In genomic region chr12:71439613-71440392, GRCh38 we compare ENCODE assay signal across 8 cellular contexts. TPM values are rescaled to one million over a fixed set of nuclear protein-coding genes. Genes with fewer than 3 reads are reported as not detected.
A peak's percentile ranks its signal among the peaks of the same experiment; 100 is the strongest.
DNase-seq lines count a peak whose midpoint lies in the region; ATAC-seq, FAIRE-seq and TF ChIP-seq lines count a peak whose summit lies in the region.

TSS of gene LGR5 (plus strand) at chr12:71439798. CDS start at chr12:71440081, 283 bp downstream.

- H3K4me1 ChIP-seq in H1 (replicated peaks in 1 of 4; ENCODE audit: control insufficient read depth in 3 of 4, insufficient read depth in 4 of 4, low read length in 3 of 4) (peaks cover 0 to 11% (median 4%) of the 10 kb centered on the region in 4 experiments; a peak in 6 of 7 replicates), thymus (ENCODE audit: control insufficient read depth, insufficient read depth, low read length) (no peaks in the 10 kb centered on the region)

- DNase-seq in DMS53 (lab: John Stamatoyannopoulos, UW) (peak; percentile 76), H1 (ENCODE audit: low read depth in 1 of 2, low spot score in 2 of 2) (peak in 1 of 2 experiments; percentile 73), medulla oblongata (ENCODE audit: extremely low spot score) (peak; percentile 83), RKO (ENCODE audit: low spot score) (no peak)

- TF ChIP-seq POLR2A in H1 (IDR thresholded peaks at IDR 0.05; ENCODE audit: control extremely low read depth in 1 of 2, low read depth in 2 of 2, low read length in 2 of 2) = no peak

- no peak within 1 kb of the TSS for H3K9ac ChIP-seq in H1 (replicated peaks in 1 of 4; ENCODE audit: extremely low read depth in 1 of 4, low read depth in 3 of 4, low read length in 3 of 4)

- peaks cover 0 to 2% of the 10 kb centered on the region in 2 experiments for H4K20me1 ChIP-seq in H1 (replicated peaks in 1 of 2; ENCODE audit: control insufficient read depth in 1 of 2, insufficient read depth in 2 of 2, low read length in 2 of 2)

- H3K9me3 ChIP-seq in H1 (ENCODE audit: insufficient read depth in 2 of 2, low read depth in 1 of 2, low read length in 1 of 2) (peaks cover 3 to 12% of the 10 kb centered on the region in 2 experiments; a peak in 2 of 4 replicates), thymus (ENCODE audit: control insufficient read depth) (peaks cover 3% of the 10 kb centered on the region)

- H4K91ac ChIP-seq in H1 (replicated peaks; ENCODE audit: insufficient read length, low read length) = no peak within 1 kb of the TSS

- no peak within 1 kb of the TSS for H3K4ac ChIP-seq in H1 (replicated peaks; ENCODE audit: insufficient read length, low read depth, low read length)

- TF ChIP-seq RAD21 in H1 (IDR thresholded peaks at IDR 0.05 in 1 of 2, conservative IDR thresholded peaks at IDR 0.05 in 1 of 2; ENCODE audit: low read depth in 2 of 2, low read length in 2 of 2) = no peak

- H3K36me3 ChIP-seq in H1 (ENCODE audit: control insufficient read depth in 2 of 4, insufficient read depth in 4 of 4, low read length in 3 of 4) (no peaks in the 10 kb centered on the region), thymus (ENCODE audit: control insufficient read depth, insufficient read depth) (no peaks in the 10 kb centered on the region)

- H3K27ac ChIP-seq in H1 (ENCODE audit: low read depth, low read length) (no peak within 1 kb of the TSS), thymus (ENCODE audit: low read depth) (no peak within 1 kb of the TSS)

- CTCF ChIA-PET in H1 (lab: Charles Lee; ENCODE audit: partially characterized antibody) = interaction anchor here (0.9 to 1.2 kb wide), 3 partner anchors 18 to 416 kb away, joined by 3 read pairs; no protein-coding TSS in a partner anchor

- no peaks in the 10 kb centered on the region for H3K79me2 ChIP-seq in H1 (ENCODE audit: control insufficient read depth in 1 of 2, insufficient read depth in 2 of 2, low read length in 2 of 2)

- no peak within 1 kb of the TSS for H4K5ac ChIP-seq in H1 (ENCODE audit: insufficient read length, low read depth, low read length)

- H3K4me3 ChIP-seq in H1 (ENCODE audit: extremely low read depth in 1 of 4, insufficient read depth in 2 of 4, low read depth in 3 of 4, low read length in 4 of 4) (peak within 1 kb of the TSS; percentile 30 to 68 (median 60)), thymus (ENCODE audit: low read length) (peak within 1 kb of the TSS; percentile 41)

- no peak within 1 kb of the TSS for H2AK5ac ChIP-seq in H1 (ENCODE audit: low read depth, low read length)

- H3K56ac ChIP-seq in H1 (replicated peaks; ENCODE audit: insufficient read length, low read depth, low read length) = no peak within 1 kb of the TSS

- H2BK15ac ChIP-seq in H1 (ENCODE audit: low read length) = no peak within 1 kb of the TSS

- no peak within 1 kb of the TSS for H2BK120ac ChIP-seq in H1 (replicated peaks; ENCODE audit: low read depth, low read length)

- ATAC-seq in HG02885 (IDR thresholded peaks at IDR 0.05; ENCODE audit: poor library complexity, unreplicated experiment) (peak; percentile 61), SK-N-SH treated with all-trans-retinoic acid at 6 μM for 48 hours (peak; percentile 78), HG03095 (IDR thresholded peaks at IDR 0.05; ENCODE audit: unreplicated experiment) (no peak)

- H3K23ac ChIP-seq in H1 (ENCODE audit: insufficient read length) = no peak within 1 kb of the TSS

- 3% methylated on average over 47 of the region's 71 CpGs; no CpG with 5 or more reads in 1 of the 2 experiments for WGBS in H1 (ENCODE audit: extremely low coverage in 1 of 2, insufficient coverage in 1 of 2, insufficient read length in 1 of 2, insufficient replicate concordance in 2 of 2, low coverage in 1 of 2, low lambda C conversion rate in 2 of 2, missing lambda C conversion rate in 1 of 2), 2 experiments
- WGBS in thymus = under 1% methylated on average over 71 of the region's 71 CpGs

- H2BK5ac ChIP-seq in H1 (ENCODE audit: low read depth, low read length) = no peak within 1 kb of the TSS

- H3K79me1 ChIP-seq in H1 (ENCODE audit: low read depth, low read length) = no peaks in the 10 kb centered on the region

- no peak within 1 kb of the TSS; the same call in 1 of the 2 replicates for H2BK20ac ChIP-seq in H1 (ENCODE audit: low read length)

- peak within 1 kb of the TSS; percentile 87 to 95 for H3K4me2 ChIP-seq in H1 (ENCODE audit: insufficient read depth in 1 of 2, low read depth in 2 of 2, low read length in 2 of 2)

- H4K8ac ChIP-seq in H1 (ENCODE audit: extremely low read depth, insufficient read depth, low read length) = peak within 1 kb of the TSS; percentile 82

- no peak for TF ChIP-seq EP300 in H1 (IDR thresholded peaks at IDR 0.05; ENCODE audit: borderline replicate concordance in 1 of 2, low read depth in 2 of 2, low read length in 2 of 2)

- no peak within 1 kb of the TSS; the same call in 1 of the 2 replicates for H3K18ac ChIP-seq in H1 (ENCODE audit: extremely low read depth, low read length)

- H3K14ac ChIP-seq in H1 (ENCODE audit: insufficient read length) = no peak within 1 kb of the TSS

- no peak for FAIRE-seq in H1 (lab: Jason Lieb, UNC)

- TF ChIP-seq CTCF in H1 (IDR thresholded peaks at IDR 0.05; ENCODE audit: control extremely low read depth in 1 of 3, insufficient read depth in 1 of 3, low read depth in 1 of 3, low read length in 3 of 3) = no peak

- H3K27me3 ChIP-seq in H1 (replicated peaks in 1 of 4; ENCODE audit: control insufficient read depth in 3 of 4, extremely low read depth in 1 of 4, insufficient read depth in 3 of 4, low read length in 3 of 4) (peaks cover 29 to 59% (median 48%) of the 10 kb centered on the region in 4 experiments), thymus (ENCODE audit: control insufficient read depth, insufficient read depth) (peaks cover 33% of the 10 kb centered on the region)

- H3K23me2 ChIP-seq in H1 (ENCODE audit: low read depth, low read length) = peaks cover 15% of the 10 kb centered on the region

- no peak within 1 kb of the TSS for H2BK12ac ChIP-seq in H1 (ENCODE audit: low read depth, low read length)

- H2AFZ ChIP-seq in H1 (ENCODE audit: low read length) = peak within 1 kb of the TSS; percentile 56

- POLR2A ChIA-PET in H1 (lab: Charles Lee; ENCODE audit: partially characterized antibody) = interaction anchor here (1.0 to 1.2 kb wide), 2 partner anchors 173 to 224 kb away, joined by 3 read pairs; partner anchors contain the start of genes THAP2 and ZFC3H1

TF ChIP-seq in SK-N-SH treated with all-trans-retinoic acid at 6 μM for 48 hours, 23 proteins besides CTCF, POLR2A, EP300 and RAD21 (continues in another document):
- TF ChIP-seq ISL1 (CRISPR knock-in tag; IDR thresholded peaks at IDR 0.05) (no peak), PPARA (CRISPR knock-in tag; IDR thresholded peaks at IDR 0.05; ENCODE audit: borderline replicate concordance) (no peak), ZNF8 (CRISPR knock-in tag; IDR thresholded peaks at IDR 0.05) (no peak), TCF4 (CRISPR knock-in tag; IDR thresholded peaks at IDR 0.05; ENCODE audit: borderline replicate concordance) (no peak), PATZ1 (CRISPR knock-in tag; IDR thresholded peaks at IDR 0.05; ENCODE audit: borderline replicate concordance) (no peak)

TF ChIP-seq in H1, 55 proteins besides CTCF, POLR2A, EP300 and RAD21 (continues in another document):
- TF ChIP-seq ATF2 (IDR thresholded peaks at IDR 0.05; ENCODE audit: low read length) = no peak
- no peak for TF ChIP-seq POU5F1 (IDR thresholded peaks at IDR 0.05; ENCODE audit: low read depth, low read length)
- TF ChIP-seq BRCA1 (IDR thresholded peaks at IDR 0.05; ENCODE audit: low read depth, low read length) = no peak
- TF ChIP-seq EGR1 (IDR thresholded peaks at IDR 0.05; ENCODE audit: borderline replicate concordance, low read depth, low read length) = no peak
- TF ChIP-seq GTF2F1 (IDR thresholded peaks at IDR 0.05; ENCODE audit: borderline replicate concordance, low read depth, low read length) = no peak
- no peak for TF ChIP-seq CTBP2 (IDR thresholded peaks at IDR 0.05; ENCODE audit: borderline replicate concordance, insufficient read depth, insufficient read length, low read length)
- TF ChIP-seq HDAC6 (IDR thresholded peaks at IDR 0.05; ENCODE audit: low read depth, low read length) = no peak
- no peak for TF ChIP-seq TCF12 (IDR thresholded peaks at IDR 0.05; ENCODE audit: low read depth, low read length)
- TF ChIP-seq SP1 (IDR thresholded peaks at IDR 0.05; ENCODE audit: low read depth, low read length) = no peak
- TF ChIP-seq POLR2AphosphoS5 (IDR thresholded peaks at IDR 0.05; ENCODE audit: low read depth, low read length) = no peak
- TF ChIP-seq SIN3A (conservative IDR thresholded peaks at IDR 0.05 in 1 of 2, IDR thresholded peaks at IDR 0.05 in 1 of 2; ENCODE audit: low read depth in 1 of 2, low read length in 2 of 2) = 0 out of 4 replicates have a peak, but pooled peaks of 1 of the 2 experiments have one; percentile 31
- no peak for TF ChIP-seq HDAC2 (IDR thresholded peaks at IDR 0.05; ENCODE audit: borderline replicate concordance in 1 of 2, low read depth in 2 of 2, low read length in 2 of 2)
- no peak for TF ChIP-seq CHD2 (IDR thresholded peaks at IDR 0.05; ENCODE audit: low read length)
- TF ChIP-seq BACH1 (IDR thresholded peaks at IDR 0.05; ENCODE audit: low read length) = no peak
- no peak for TF ChIP-seq TEAD4 (IDR thresholded peaks at IDR 0.05; ENCODE audit: low read depth, low read length)
- TF ChIP-seq PHF8 (conservative IDR thresholded peaks at IDR 0.05; ENCODE audit: low read depth, low read length) = no peak
- no peak for TF ChIP-seq MAFK (IDR thresholded peaks at IDR 0.05; ENCODE audit: low read depth, low read length)

RNA-seq across cellular contexts. Expression of gene LGR5, which starts in this region (rescaled TPM):
- total RNA-seq in H1 (2021; fragmentation: NEBNext Ultra II Directional; extraction: Animal tissue kit (Norgen Biotek cat#: 25700)) = 0.15 and 0.19 TPM in 2 replicates
- polyA plus RNA-seq in H1 (2011; rRNA removed) (0.08 and 0.13 TPM in 2 replicates), thymus (0.27 TPM)
- polyA plus RNA-seq in H1 (2011; cell fraction: cytosol; rRNA removed) = 0.13 TPM
- polyA plus RNA-seq in H1 (2011; cell fraction: nucleus; rRNA removed) = 0.20 TPM
- 0.03 to 0.25 TPM (median 0.23 TPM) in 3 of 4 replicates, not detected in the other for polyA plus RNA-seq in H1 (2012, experiment 1 of 2)
- polyA plus RNA-seq in H1 (2012, experiment 2 of 2) = not detected
- polyA plus RNA-seq in H1 (2013, experiment 1 of 2) = 0.20 TPM
- 0.13 TPM for polyA plus RNA-seq in H1 (2013, experiment 2 of 2)
- 0.09 and 0.17 TPM in 2 replicates for polyA minus RNA-seq in H1 (2011; rRNA and poly(A)+ RNA removed)
- not detected for polyA minus RNA-seq in H1 (2011; cell fraction: cytosol; rRNA and poly(A)+ RNA removed)
- not detected for polyA minus RNA-seq in H1 (2011; cell fraction: nucleus; rRNA and poly(A)+ RNA removed)
